ENCODE assay signal across 9 cellular contexts in the genomic region with DNA sequence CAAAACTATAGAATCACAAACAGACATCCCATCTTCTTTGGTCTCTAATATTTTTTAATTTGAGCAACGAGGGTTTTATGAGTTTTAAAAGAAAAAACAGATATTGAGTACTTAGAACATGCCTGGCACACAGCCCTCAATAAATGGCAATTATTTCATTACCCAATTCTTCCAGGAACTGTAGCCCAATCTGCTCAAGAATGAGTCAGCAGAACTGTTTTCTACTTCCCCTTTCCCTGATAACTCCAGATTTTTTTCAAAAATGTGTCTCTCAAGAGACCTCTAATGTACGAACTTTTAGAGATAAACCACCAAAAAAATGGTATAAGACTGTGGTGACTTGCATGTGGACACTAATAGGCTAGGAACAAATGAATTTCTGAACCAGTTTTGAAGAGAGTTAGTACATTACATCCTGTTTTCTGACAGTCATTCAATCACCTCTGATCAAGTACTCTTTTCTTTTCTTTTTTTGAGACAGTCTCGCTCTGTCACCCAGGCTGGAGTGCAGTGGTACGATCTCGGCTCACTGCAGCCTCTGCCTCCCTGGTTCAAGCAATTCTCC.
DNase-seq lines count a peak whose midpoint lies in the region; ATAC-seq and TF ChIP-seq lines count a peak whose summit lies in the region.
"Had no signal": no experiment of that assay in that cellular context is flagged by ENCODE, and none has a peak within 500 bp of the region (broad histone marks: within the 10 kb centered on the region; RNA-seq: fewer than 3 reads in every experiment).

No MANE protein-coding gene starts in this region.

- H3K36me3 ChIP-seq in SK-N-MC (ENCODE audit: insufficient read depth, low read length) (no peaks in the 10 kb centered on the region; the same call in none of the 2 replicates), subcutaneous abdominal adipose tissue (ENCODE audit: control insufficient read depth in 5 of 5, insufficient read depth in 5 of 5, low read length in 5 of 5) (peaks cover 0 to 4% (median 0%) of the 10 kb centered on the region in 5 donors)

- no peak for ATAC-seq in HG02981 (IDR thresholded peaks at IDR 0.05; ENCODE audit: unreplicated experiment)

- H3K9me3 ChIP-seq in SK-N-MC (ENCODE audit: low read depth, low read length): no peaks in the 10 kb centered on the region
- H3K9me3 ChIP-seq in subcutaneous abdominal adipose tissue (ENCODE audit: control insufficient read depth in 5 of 5, low read length in 5 of 5): no peaks in the 10 kb centered on the region

- DNase-seq in DMS 273 (lab: John Stamatoyannopoulos, UW; ENCODE audit: unreplicated experiment) (peak; percentile 26), DMS 273 treated with DMSO at 0.1 percent for 48 hours (lab: John Stamatoyannopoulos, UW) (no peak), SK-N-MC (ENCODE audit: low read depth, low spot score) (no peak), foreskin fibroblast (peak; percentile 45 to 72), NCI-H128 (lab: John Stamatoyannopoulos, UW; ENCODE audit: unreplicated experiment) (no peak), DMS79 (lab: John Stamatoyannopoulos, UW) (no peak)

- H3K4me3 ChIP-seq in SK-N-MC (no peak overlapping the region), foreskin fibroblast (ENCODE audit: low read depth in 1 of 2, low read length in 2 of 2) (no peak overlapping the region), subcutaneous abdominal adipose tissue (ENCODE audit: low read depth in 1 of 5, low read length in 5 of 5) (no peak overlapping the region)

- H3K9ac ChIP-seq in SK-N-MC (ENCODE audit: insufficient read length) (no peak overlapping the region), subcutaneous abdominal adipose tissue (ENCODE audit: low read length in 5 of 5) (peak overlapping the region in 2 of 5 donors; percentile 41 to 51)

- H3K27me3 ChIP-seq in subcutaneous abdominal adipose tissue (ENCODE audit: control insufficient read depth in 5 of 5, insufficient read depth in 4 of 5, low read length in 5 of 5): no peaks in the 10 kb centered on the region

- H3K4me1 ChIP-seq in subcutaneous abdominal adipose tissue (ENCODE audit: control insufficient read depth in 5 of 5, insufficient read depth in 5 of 5, low read length in 5 of 5): peaks cover 2 to 30% (median 15%) of the 10 kb centered on the region in 5 donors

- H3K27ac ChIP-seq in SK-N-MC (peak overlapping the region; percentile 87), subcutaneous abdominal adipose tissue (ENCODE audit: low read depth, low read length) (peak overlapping the region; percentile 82)
- H3K27ac ChIP-seq: 22Rv1 had no signal

- no peak for TF ChIP-seq CTCF in foreskin fibroblast (IDR thresholded peaks at IDR 0.05; ENCODE audit: low read depth, low read length)

Comparison
In these comparisons a context has a peak if more than half of its experiments do, and no peak if none do; other contexts are left out.
1. DNase-seq: peak in DMS 273 (single experiment) and foreskin fibroblast (2 of 2); none in DMS 273 treated with DMSO at 0.1 percent for 48 hours (single experiment), SK-N-MC (single experiment), NCI-H128 (single experiment) and DMS79 (single experiment).